Comparison of ENCODE assay signal across 1 cellular context in the genomic region with DNA sequence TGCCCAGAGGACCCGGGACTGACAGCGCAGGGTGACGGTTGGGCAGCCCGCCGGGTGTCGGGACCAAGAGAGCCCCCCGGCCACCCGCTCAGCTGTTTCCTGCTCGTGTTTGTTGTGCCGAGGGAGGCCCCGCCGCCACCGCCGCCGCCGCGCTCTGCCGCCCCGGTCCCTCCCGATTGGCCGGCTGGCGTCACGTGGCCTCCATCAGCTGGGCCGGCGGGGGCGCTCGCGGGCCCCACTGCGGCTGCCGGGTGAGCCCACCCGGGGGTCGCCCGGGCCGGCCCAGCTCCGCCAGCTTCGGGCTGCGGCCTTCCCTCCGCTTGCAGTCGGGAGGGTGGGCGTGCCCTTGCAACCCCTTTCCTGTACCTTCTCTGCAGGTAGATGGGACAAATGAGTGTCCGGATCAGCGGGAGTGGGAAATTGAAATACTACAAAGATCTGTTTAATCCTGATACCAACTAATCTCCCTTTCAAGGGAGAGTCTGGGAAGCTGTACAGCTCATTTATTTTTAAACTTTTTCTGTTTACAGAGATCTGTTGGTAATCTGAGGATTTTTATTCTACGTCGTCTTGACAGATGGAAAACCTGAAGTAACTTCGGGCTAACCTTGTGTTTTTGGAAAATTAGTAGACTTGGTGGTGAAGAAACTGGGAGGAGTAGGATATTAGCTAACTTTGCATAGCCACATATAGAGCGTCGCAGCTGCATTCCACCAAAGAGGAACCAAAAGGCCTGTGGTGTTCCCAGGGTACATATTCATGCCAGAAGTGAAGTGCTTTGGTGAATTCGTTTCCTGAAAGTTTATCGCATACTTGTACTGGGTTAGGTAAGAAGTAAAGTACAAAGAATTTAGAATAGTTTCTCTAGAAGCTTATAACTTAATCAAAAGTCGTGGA.
TF ChIP-seq lines count a peak whose summit lies in the region.

No MANE protein-coding gene starts in this region.

TF ChIP-seq in HepG2, 621 proteins besides CTCF, POLR2A, EP300 and RAD21 (continued from another document and continues in another):
- TF ChIP-seq ZNF615 (CRISPR knock-in tag; IDR thresholded peaks at IDR 0.05; ENCODE audit: borderline replicate concordance), result no peak
- TF ChIP-seq KAT8 (CRISPR knock-in tag; IDR thresholded peaks at IDR 0.05), result no peak
- TF ChIP-seq, protein P1, sequence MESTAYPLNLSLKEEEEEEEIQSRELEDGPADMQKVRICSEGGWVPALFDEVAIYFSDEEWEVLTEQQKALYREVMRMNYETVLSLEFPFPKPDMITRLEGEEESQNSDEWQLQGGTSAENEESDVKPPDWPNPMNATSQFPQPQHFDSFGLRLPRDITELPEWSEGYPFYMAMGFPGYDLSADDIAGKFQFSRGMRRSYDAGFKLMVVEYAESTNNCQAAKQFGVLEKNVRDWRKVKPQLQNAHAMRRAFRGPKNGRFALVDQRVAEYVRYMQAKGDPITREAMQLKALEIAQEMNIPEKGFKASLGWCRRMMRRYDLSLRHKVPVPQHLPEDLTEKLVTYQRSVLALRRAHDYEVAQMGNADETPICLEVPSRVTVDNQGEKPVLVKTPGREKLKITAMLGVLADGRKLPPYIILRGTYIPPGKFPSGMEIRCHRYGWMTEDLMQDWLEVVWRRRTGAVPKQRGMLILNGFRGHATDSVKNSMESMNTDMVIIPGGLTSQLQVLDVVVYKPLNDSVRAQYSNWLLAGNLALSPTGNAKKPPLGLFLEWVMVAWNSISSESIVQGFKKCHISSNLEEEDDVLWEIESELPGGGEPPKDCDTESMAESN (CRISPR knock-in tag; conservative IDR thresholded peaks at IDR 0.05), result peak; percentile 56; the same call in 1 of the 2 replicates
- TF ChIP-seq CHD4 (IDR thresholded peaks at IDR 0.05; ENCODE audit: borderline replicate concordance, low read length), result no peak
- TF ChIP-seq ZSCAN9 (CRISPR knock-in tag; IDR thresholded peaks at IDR 0.05; ENCODE audit: borderline replicate concordance), result no peak
- TF ChIP-seq, protein P2, sequence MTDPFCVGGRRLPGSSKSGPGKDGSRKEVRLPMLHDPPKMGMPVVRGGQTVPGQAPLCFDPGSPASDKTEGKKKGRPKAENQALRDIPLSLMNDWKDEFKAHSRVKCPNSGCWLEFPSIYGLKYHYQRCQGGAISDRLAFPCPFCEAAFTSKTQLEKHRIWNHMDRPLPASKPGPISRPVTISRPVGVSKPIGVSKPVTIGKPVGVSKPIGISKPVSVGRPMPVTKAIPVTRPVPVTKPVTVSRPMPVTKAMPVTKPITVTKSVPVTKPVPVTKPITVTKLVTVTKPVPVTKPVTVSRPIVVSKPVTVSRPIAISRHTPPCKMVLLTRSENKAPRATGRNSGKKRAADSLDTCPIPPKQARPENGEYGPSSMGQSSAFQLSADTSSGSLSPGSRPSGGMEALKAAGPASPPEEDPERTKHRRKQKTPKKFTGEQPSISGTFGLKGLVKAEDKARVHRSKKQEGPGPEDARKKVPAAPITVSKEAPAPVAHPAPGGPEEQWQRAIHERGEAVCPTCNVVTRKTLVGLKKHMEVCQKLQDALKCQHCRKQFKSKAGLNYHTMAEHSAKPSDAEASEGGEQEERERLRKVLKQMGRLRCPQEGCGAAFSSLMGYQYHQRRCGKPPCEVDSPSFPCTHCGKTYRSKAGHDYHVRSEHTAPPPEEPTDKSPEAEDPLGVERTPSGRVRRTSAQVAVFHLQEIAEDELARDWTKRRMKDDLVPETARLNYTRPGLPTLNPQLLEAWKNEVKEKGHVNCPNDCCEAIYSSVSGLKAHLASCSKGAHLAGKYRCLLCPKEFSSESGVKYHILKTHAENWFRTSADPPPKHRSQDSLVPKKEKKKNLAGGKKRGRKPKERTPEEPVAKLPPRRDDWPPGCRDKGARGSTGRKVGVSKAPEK (CRISPR knock-in tag; IDR thresholded peaks at IDR 0.05; ENCODE audit: borderline replicate concordance), result no peak
- TF ChIP-seq ZFP36L1 (CRISPR knock-in tag; IDR thresholded peaks at IDR 0.05), result no peak
- TF ChIP-seq, protein P3, sequence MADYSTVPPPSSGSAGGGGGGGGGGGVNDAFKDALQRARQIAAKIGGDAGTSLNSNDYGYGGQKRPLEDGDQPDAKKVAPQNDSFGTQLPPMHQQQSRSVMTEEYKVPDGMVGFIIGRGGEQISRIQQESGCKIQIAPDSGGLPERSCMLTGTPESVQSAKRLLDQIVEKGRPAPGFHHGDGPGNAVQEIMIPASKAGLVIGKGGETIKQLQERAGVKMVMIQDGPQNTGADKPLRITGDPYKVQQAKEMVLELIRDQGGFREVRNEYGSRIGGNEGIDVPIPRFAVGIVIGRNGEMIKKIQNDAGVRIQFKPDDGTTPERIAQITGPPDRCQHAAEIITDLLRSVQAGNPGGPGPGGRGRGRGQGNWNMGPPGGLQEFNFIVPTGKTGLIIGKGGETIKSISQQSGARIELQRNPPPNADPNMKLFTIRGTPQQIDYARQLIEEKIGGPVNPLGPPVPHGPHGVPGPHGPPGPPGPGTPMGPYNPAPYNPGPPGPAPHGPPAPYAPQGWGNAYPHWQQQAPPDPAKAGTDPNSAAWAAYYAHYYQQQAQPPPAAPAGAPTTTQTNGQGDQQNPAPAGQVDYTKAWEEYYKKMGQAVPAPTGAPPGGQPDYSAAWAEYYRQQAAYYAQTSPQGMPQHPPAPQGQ (CRISPR knock-in tag; IDR thresholded peaks at IDR 0.05; ENCODE audit: borderline replicate concordance), result no peak
- no peak for TF ChIP-seq ZNF788 (CRISPR knock-in tag; IDR thresholded peaks at IDR 0.05; ENCODE audit: borderline replicate concordance)
- peak; percentile 27; the same call in 1 of the 2 replicates for TF ChIP-seq HES4 (CRISPR knock-in tag; IDR thresholded peaks at IDR 0.05; ENCODE audit: borderline replicate concordance)
- TF ChIP-seq, protein P4, sequence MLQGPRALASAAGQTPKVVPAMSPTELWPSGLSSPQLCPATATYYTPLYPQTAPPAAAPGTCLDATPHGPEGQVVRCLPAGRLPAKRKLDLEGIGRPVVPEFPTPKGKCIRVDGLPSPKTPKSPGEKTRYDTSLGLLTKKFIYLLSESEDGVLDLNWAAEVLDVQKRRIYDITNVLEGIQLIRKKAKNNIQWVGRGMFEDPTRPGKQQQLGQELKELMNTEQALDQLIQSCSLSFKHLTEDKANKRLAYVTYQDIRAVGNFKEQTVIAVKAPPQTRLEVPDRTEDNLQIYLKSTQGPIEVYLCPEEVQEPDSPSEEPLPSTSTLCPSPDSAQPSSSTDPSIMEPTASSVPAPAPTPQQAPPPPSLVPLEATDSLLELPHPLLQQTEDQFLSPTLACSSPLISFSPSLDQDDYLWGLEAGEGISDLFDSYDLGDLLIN (CRISPR knock-in tag; IDR thresholded peaks at IDR 0.05; ENCODE audit: borderline replicate concordance), result no peak
- no peak for TF ChIP-seq NFE2L2 (IDR thresholded peaks at IDR 0.05; ENCODE audit: low read length)
- TF ChIP-seq ZNF501 (CRISPR knock-in tag; IDR thresholded peaks at IDR 0.05), result no peak
- no peak for TF ChIP-seq KDM4B (CRISPR knock-in tag; IDR thresholded peaks at IDR 0.05)
- TF ChIP-seq MEF2D (CRISPR knock-in tag; IDR thresholded peaks at IDR 0.05), result no peak
- TF ChIP-seq BRCA1 (CRISPR knock-in tag; IDR thresholded peaks at IDR 0.05), result 0 out of 2 replicates have a peak, but pooled peaks have one; percentile 34
- no peak for TF ChIP-seq MBD4 (IDR thresholded peaks at IDR 0.05; ENCODE audit: borderline replicate concordance, low read length)
- TF ChIP-seq, protein P5, sequence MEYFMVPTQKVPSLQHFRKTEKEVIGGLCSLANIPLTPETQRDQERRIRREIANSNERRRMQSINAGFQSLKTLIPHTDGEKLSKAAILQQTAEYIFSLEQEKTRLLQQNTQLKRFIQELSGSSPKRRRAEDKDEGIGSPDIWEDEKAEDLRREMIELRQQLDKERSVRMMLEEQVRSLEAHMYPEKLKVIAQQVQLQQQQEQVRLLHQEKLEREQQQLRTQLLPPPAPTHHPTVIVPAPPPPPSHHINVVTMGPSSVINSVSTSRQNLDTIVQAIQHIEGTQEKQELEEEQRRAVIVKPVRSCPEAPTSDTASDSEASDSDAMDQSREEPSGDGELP (IDR thresholded peaks at IDR 0.05; ENCODE audit: borderline replicate concordance, low read depth), result peak; percentile 97
- TF ChIP-seq ZNF607 (CRISPR knock-in tag; IDR thresholded peaks at IDR 0.05; ENCODE audit: borderline replicate concordance), result no peak
- TF ChIP-seq ESRRA (CRISPR knock-in tag; IDR thresholded peaks at IDR 0.05; ENCODE audit: low read depth), result no peak
- no peak for TF ChIP-seq ZNF382 (CRISPR knock-in tag; IDR thresholded peaks at IDR 0.05; ENCODE audit: borderline replicate concordance)
- TF ChIP-seq ETV6 (CRISPR knock-in tag; conservative IDR thresholded peaks at IDR 0.05), result no peak
- no peak for TF ChIP-seq ZNF572 (CRISPR knock-in tag; IDR thresholded peaks at IDR 0.05)
- TF ChIP-seq, protein P6, sequence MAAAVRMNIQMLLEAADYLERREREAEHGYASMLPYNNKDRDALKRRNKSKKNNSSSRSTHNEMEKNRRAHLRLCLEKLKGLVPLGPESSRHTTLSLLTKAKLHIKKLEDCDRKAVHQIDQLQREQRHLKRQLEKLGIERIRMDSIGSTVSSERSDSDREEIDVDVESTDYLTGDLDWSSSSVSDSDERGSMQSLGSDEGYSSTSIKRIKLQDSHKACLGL (CRISPR knock-in tag; IDR thresholded peaks at IDR 0.05), result 0 out of 2 replicates have a peak, but pooled peaks have one; percentile 31
- no peak for TF ChIP-seq TCF12 (IDR thresholded peaks at IDR 0.05)
- TF ChIP-seq TCF12 (CRISPR knock-in tag; IDR thresholded peaks at IDR 0.05), result no peak
- no peak for TF ChIP-seq RFX1 (IDR thresholded peaks at IDR 0.05)
- TF ChIP-seq, protein P7, sequence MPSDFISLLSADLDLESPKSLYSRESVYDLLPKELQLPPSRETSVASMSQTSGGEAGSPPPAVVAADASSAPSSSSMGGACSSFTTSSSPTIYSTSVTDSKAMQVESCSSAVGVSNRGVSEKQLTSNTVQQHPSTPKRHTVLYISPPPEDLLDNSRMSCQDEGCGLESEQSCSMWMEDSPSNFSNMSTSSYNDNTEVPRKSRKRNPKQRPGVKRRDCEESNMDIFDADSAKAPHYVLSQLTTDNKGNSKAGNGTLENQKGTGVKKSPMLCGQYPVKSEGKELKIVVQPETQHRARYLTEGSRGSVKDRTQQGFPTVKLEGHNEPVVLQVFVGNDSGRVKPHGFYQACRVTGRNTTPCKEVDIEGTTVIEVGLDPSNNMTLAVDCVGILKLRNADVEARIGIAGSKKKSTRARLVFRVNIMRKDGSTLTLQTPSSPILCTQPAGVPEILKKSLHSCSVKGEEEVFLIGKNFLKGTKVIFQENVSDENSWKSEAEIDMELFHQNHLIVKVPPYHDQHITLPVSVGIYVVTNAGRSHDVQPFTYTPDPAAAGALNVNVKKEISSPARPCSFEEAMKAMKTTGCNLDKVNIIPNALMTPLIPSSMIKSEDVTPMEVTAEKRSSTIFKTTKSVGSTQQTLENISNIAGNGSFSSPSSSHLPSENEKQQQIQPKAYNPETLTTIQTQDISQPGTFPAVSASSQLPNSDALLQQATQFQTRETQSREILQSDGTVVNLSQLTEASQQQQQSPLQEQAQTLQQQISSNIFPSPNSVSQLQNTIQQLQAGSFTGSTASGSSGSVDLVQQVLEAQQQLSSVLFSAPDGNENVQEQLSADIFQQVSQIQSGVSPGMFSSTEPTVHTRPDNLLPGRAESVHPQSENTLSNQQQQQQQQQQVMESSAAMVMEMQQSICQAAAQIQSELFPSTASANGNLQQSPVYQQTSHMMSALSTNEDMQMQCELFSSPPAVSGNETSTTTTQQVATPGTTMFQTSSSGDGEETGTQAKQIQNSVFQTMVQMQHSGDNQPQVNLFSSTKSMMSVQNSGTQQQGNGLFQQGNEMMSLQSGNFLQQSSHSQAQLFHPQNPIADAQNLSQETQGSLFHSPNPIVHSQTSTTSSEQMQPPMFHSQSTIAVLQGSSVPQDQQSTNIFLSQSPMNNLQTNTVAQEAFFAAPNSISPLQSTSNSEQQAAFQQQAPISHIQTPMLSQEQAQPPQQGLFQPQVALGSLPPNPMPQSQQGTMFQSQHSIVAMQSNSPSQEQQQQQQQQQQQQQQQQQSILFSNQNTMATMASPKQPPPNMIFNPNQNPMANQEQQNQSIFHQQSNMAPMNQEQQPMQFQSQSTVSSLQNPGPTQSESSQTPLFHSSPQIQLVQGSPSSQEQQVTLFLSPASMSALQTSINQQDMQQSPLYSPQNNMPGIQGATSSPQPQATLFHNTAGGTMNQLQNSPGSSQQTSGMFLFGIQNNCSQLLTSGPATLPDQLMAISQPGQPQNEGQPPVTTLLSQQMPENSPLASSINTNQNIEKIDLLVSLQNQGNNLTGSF (CRISPR knock-in tag; IDR thresholded peaks at IDR 0.05), result no peak
- TF ChIP-seq, protein P8, sequence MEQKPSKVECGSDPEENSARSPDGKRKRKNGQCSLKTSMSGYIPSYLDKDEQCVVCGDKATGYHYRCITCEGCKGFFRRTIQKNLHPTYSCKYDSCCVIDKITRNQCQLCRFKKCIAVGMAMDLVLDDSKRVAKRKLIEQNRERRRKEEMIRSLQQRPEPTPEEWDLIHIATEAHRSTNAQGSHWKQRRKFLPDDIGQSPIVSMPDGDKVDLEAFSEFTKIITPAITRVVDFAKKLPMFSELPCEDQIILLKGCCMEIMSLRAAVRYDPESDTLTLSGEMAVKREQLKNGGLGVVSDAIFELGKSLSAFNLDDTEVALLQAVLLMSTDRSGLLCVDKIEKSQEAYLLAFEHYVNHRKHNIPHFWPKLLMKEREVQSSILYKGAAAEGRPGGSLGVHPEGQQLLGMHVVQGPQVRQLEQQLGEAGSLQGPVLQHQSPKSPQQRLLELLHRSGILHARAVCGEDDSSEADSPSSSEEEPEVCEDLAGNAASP (CRISPR knock-in tag; IDR thresholded peaks at IDR 0.05; ENCODE audit: borderline replicate concordance), result no peak
- TF ChIP-seq GATAD2A (CRISPR knock-in tag; IDR thresholded peaks at IDR 0.05), result no peak
- TF ChIP-seq REL (CRISPR knock-in tag; conservative IDR thresholded peaks at IDR 0.05), result no peak
- no peak for TF ChIP-seq ZMYM3 (CRISPR knock-in tag; IDR thresholded peaks at IDR 0.05)
- TF ChIP-seq ZC3H4 (CRISPR knock-in tag; IDR thresholded peaks at IDR 0.05; ENCODE audit: borderline replicate concordance), result no peak
- TF ChIP-seq HMG20A (CRISPR knock-in tag; IDR thresholded peaks at IDR 0.05; ENCODE audit: borderline replicate concordance), result no peak
- TF ChIP-seq ZNF761 (CRISPR knock-in tag; conservative IDR thresholded peaks at IDR 0.05), result no peak
- TF ChIP-seq, protein P9, sequence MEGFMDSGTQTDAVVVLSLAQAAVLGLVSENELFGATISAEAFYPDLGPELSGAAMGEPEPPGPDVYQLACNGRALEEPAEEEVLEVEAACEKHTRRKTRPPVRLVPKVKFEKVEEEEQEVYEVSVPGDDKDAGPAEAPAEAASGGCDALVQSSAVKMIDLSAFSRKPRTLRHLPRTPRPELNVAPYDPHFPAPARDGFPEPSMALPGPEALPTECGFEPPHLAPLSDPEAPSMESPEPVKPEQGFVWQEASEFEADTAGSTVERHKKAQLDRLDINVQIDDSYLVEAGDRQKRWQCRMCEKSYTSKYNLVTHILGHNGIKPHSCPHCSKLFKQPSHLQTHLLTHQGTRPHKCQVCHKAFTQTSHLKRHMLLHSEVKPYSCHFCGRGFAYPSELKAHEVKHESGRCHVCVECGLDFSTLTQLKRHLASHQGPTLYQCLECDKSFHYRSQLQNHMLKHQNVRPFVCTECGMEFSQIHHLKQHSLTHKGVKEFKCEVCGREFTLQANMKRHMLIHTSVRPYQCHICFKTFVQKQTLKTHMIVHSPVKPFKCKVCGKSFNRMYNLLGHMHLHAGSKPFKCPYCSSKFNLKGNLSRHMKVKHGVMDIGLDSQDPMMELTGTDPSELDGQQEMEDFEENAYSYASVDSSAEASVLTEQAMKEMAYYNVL (CRISPR knock-in tag; IDR thresholded peaks at IDR 0.05; ENCODE audit: borderline replicate concordance), result no peak
- TF ChIP-seq KMT2B (CRISPR knock-in tag; IDR thresholded peaks at IDR 0.05), result no peak
- TF ChIP-seq YY1 (IDR thresholded peaks at IDR 0.05; ENCODE audit: insufficient read depth, insufficient replicate concordance, low read depth, low read length), result peak; percentile 57
- no peak for TF ChIP-seq HMG20B (CRISPR knock-in tag; conservative IDR thresholded peaks at IDR 0.05)
- peak; percentile 80 for TF ChIP-seq ZMYM4 (CRISPR knock-in tag; IDR thresholded peaks at IDR 0.05)
- no peak for TF ChIP-seq PAX8 (CRISPR knock-in tag; IDR thresholded peaks at IDR 0.05; ENCODE audit: borderline replicate concordance)
- 0 out of 2 replicates have a peak, but pooled peaks have one; percentile 27 for TF ChIP-seq ZNF83 (CRISPR knock-in tag; IDR thresholded peaks at IDR 0.05; ENCODE audit: borderline replicate concordance)
